6 cellular contexts compared by ENCODE assay signal in genomic region chr11:102510439-102510838, GRCh38. TPM values are rescaled to one million over a fixed set of nuclear protein-coding genes. Genes with fewer than 3 reads are reported as not detected.
"Had no signal": no experiment of that assay in that cellular context is flagged by ENCODE, and none has a peak within 500 bp of the region (broad histone marks: within the 10 kb centered on the region; RNA-seq: fewer than 3 reads in every experiment).

No MANE protein-coding gene starts in this region.

RNA-seq across cellular contexts. Expression of gene MMP7, which starts 20.1 kb away (rescaled TPM):
- total RNA-seq: HT1080, Right ventricle myocardium inferior, RPMI7951, SJCRH30 had no signal
- polyA plus RNA-seq: IgD-negative memory B cell, K562 had no signal
